17 cellular contexts compared by ENCODE assay signal in genomic region chr22:45999379-45999971, GRCh38. TPM values are rescaled to one million over a fixed set of nuclear protein-coding genes. Genes with fewer than 3 reads are reported as not detected.
DNase-seq lines count a peak whose midpoint lies in the region; ATAC-seq, FAIRE-seq and TF ChIP-seq lines count a peak whose summit lies in the region.
"Had no signal": no experiment of that assay in that cellular context is flagged by ENCODE, and none has a peak within 500 bp of the region (broad histone marks: within the 10 kb centered on the region; RNA-seq: fewer than 3 reads in every experiment).

No MANE protein-coding gene starts in this region.

- H3K4me1 Mint-ChIP-seq in activated CD4-positive, alpha-beta T cell treated with anti-CD3 and anti-CD28 coated beads, Interleukin-2, amount 10 ng/mL, durations not matched to agents 24 days and 14 days = peaks cover 1% of the 10 kb centered on the region

- no peak overlapping the region for H3K14ac ChIP-seq in H1 (ENCODE audit: insufficient read length)

- no peak overlapping the region for H3K9ac ChIP-seq in H1 (replicated peaks in 1 of 4; ENCODE audit: extremely low read depth in 1 of 4, low read depth in 3 of 4, low read length in 3 of 4)

- no peak overlapping the region for H3K18ac ChIP-seq in H1 (ENCODE audit: extremely low read depth, low read length)

- H3K36me3 Mint-ChIP-seq in activated CD4-positive, alpha-beta T cell treated with anti-CD3 and anti-CD28 coated beads, Interleukin-2, amount 10 ng/mL, durations not matched to agents 24 days and 14 days (ENCODE audit: low read depth) = no peaks in the 10 kb centered on the region

- no peak overlapping the region for H2BK120ac ChIP-seq in H1 (replicated peaks; ENCODE audit: low read depth, low read length)

- H3K4me1 ChIP-seq in H1 (replicated peaks in 1 of 4; ENCODE audit: control insufficient read depth in 3 of 4, insufficient read depth in 4 of 4, low read length in 3 of 4) (peaks cover 0 to 3% (median 0%) of the 10 kb centered on the region in 4 experiments; a peak in 3 of 7 replicates), gastrocnemius medialis (peaks cover 49 to 65% of the 10 kb centered on the region in 2 donors), prostate gland (replicated peaks) (peaks cover 8% of the 10 kb centered on the region)

- intact Hi-C loops in gastrocnemius medialis (cut with DNase I; ENCODE audit: low total_unique reads) = no loop called here
- intact Hi-C loops in activated CD4-positive, alpha-beta T cell treated with anti-CD3 and anti-CD28 coated beads, Interleukin-2, amount 10 ng/mL, durations not matched to agents 24 days and 14 days (cut with micrococcal nuclease) = no loop called here
- intact Hi-C loops in prostate gland (cut with DNase I) = loop anchor here (5.0 to 10.0 kb wide), 2 partner anchors 313 to 545 kb away; no protein-coding TSS in a partner anchor

- no peaks in the 10 kb centered on the region for H3K79me2 ChIP-seq in H1 (ENCODE audit: control insufficient read depth in 1 of 2, insufficient read depth in 2 of 2, low read length in 2 of 2)

- POLR2A ChIA-PET in H1 (lab: Charles Lee; ENCODE audit: partially characterized antibody) = interaction anchor here (0.8 to 1.2 kb wide), 2 partner anchors 12 to 14 kb away, joined by 3 read pairs; no protein-coding TSS in a partner anchor

- H3K27me3 ChIP-seq in H1 (replicated peaks in 1 of 4; ENCODE audit: control insufficient read depth in 3 of 4, extremely low read depth in 1 of 4, insufficient read depth in 3 of 4, low read length in 3 of 4) (no peaks in the 10 kb centered on the region; a peak in 1 of 7 replicates), gastrocnemius medialis (no peaks in the 10 kb centered on the region), prostate gland (replicated peaks; ENCODE audit: insufficient read depth) (no peaks in the 10 kb centered on the region)
- H3K27me3 ChIP-seq: stomach had no signal

- H3K9me3 Mint-ChIP-seq in activated CD4-positive, alpha-beta T cell treated with anti-CD3 and anti-CD28 coated beads, Interleukin-2, amount 10 ng/mL, durations not matched to agents 24 days and 14 days = no peaks in the 10 kb centered on the region
- H3K9me3 Mint-ChIP-seq: activated B cell treated with CpG ODN at 0.5 μM for 24 hours had no signal

- ATAC-seq in gastrocnemius medialis = no peak
- no peak for ATAC-seq in stimulated activated naive CD8-positive, alpha-beta T cell treated with anti-CD3 and anti-CD28 coated beads, Interleukin-15, Interleukin-2, amounts not matched to agents 100 U/mL and 50 U/mL, for 24 hours
- ATAC-seq: T-helper 17 cell had no signal

- H3K79me1 ChIP-seq in H1 (ENCODE audit: low read depth, low read length) = no peaks in the 10 kb centered on the region

- WGBS in H1 (ENCODE audit: extremely low coverage in 1 of 2, insufficient coverage in 1 of 2, insufficient read length in 1 of 2, insufficient replicate concordance in 2 of 2, low coverage in 1 of 2, low lambda C conversion rate in 2 of 2, missing lambda C conversion rate in 1 of 2), 2 experiments = 85% methylated on average over 14 of the region's 14 CpGs; no CpG with 5 or more reads in 1 of the 2 experiments
- 92% methylated on average over 14 of the region's 14 CpGs for WGBS in prostate gland

- no peak overlapping the region for H3K56ac ChIP-seq in H1 (replicated peaks; ENCODE audit: insufficient read length, low read depth, low read length)

- no peak overlapping the region for H2BK15ac ChIP-seq in H1 (ENCODE audit: low read length)

- H3K27ac Mint-ChIP-seq in activated CD4-positive, alpha-beta T cell treated with anti-CD3 and anti-CD28 coated beads, Interleukin-2, amount 10 ng/mL, durations not matched to agents 24 days and 14 days = no peak overlapping the region
- H3K27ac Mint-ChIP-seq: activated B cell treated with CpG ODN at 0.5 μM for 24 hours, T-helper 17 cell had no signal

- H2BK5ac ChIP-seq in H1 (ENCODE audit: low read depth, low read length) = no peak overlapping the region

- no peak overlapping the region for H2AK5ac ChIP-seq in H1 (ENCODE audit: low read depth, low read length)

- no peak overlapping the region for H3K4ac ChIP-seq in H1 (replicated peaks; ENCODE audit: insufficient read length, low read depth, low read length)

- H3K4me2 ChIP-seq in H1 (ENCODE audit: insufficient read depth in 1 of 2, low read depth in 2 of 2, low read length in 2 of 2) = no peak overlapping the region

- TF ChIP-seq POLR2A in H1 (IDR thresholded peaks at IDR 0.05; ENCODE audit: control extremely low read depth in 1 of 2, low read depth in 2 of 2, low read length in 2 of 2) (no peak), gastrocnemius medialis (IDR thresholded peaks at IDR 0.05) (no peak), prostate gland (IDR thresholded peaks at IDR 0.05) (no peak)

- DNase-seq in NCI-H748 (lab: John Stamatoyannopoulos, UW; ENCODE audit: unreplicated experiment) = peak; percentile 58
- DNase-seq in NCI-H748 treated with DMSO at 0.1 percent for 48 hours (lab: John Stamatoyannopoulos, UW) = no peak
- peak; percentile 71 for DNase-seq in NCI-H345 (lab: John Stamatoyannopoulos, UW)
- no peak for DNase-seq in H1 (ENCODE audit: low read depth in 1 of 2, low spot score in 2 of 2)
- DNase-seq in gastrocnemius medialis = no peak
- no peak for DNase-seq in activated CD4-positive, alpha-beta T cell treated with anti-CD3 and anti-CD28 coated beads, Interleukin-2, amount 10 ng/mL, durations not matched to agents 24 days and 14 days
- no peak for DNase-seq in prostate gland (ENCODE audit: low spot score)
- DNase-seq in stimulated activated naive CD8-positive, alpha-beta T cell treated with anti-CD3 and anti-CD28 coated beads, Interleukin-15, Interleukin-2, amounts not matched to agents 100 U/mL and 50 U/mL, for 24 hours = no peak
- DNase-seq: activated B cell treated with CpG ODN at 0.5 μM for 24 hours; effector CD8-positive, alpha-beta T cell; GF-D8; hippocampal formation; kidney glomerular epithelial cell; NCI-H526; RPMI8226; stomach; T-helper 17 cell had no signal

- H3K36me3 ChIP-seq in H1 (ENCODE audit: control insufficient read depth in 2 of 4, insufficient read depth in 4 of 4, low read length in 3 of 4) (no peaks in the 10 kb centered on the region), gastrocnemius medialis (no peaks in the 10 kb centered on the region), prostate gland (no peaks in the 10 kb centered on the region)
- H3K36me3 ChIP-seq: stomach had no signal

- H3K27me3 Mint-ChIP-seq in activated CD4-positive, alpha-beta T cell treated with anti-CD3 and anti-CD28 coated beads, Interleukin-2, amount 10 ng/mL, durations not matched to agents 24 days and 14 days = peaks cover 3% of the 10 kb centered on the region
- H3K27me3 Mint-ChIP-seq: activated B cell treated with CpG ODN at 0.5 μM for 24 hours had no signal

- H3K9me3 ChIP-seq in H1 (ENCODE audit: insufficient read depth in 2 of 2, low read depth in 1 of 2, low read length in 1 of 2) (no peaks in the 10 kb centered on the region), gastrocnemius medialis (no peaks in the 10 kb centered on the region), prostate gland (no peaks in the 10 kb centered on the region)
- H3K9me3 ChIP-seq: stomach had no signal

- H4K8ac ChIP-seq in H1 (ENCODE audit: extremely low read depth, insufficient read depth, low read length) = no peak overlapping the region

- no peak overlapping the region for H2AFZ ChIP-seq in H1 (ENCODE audit: low read length)

- TF ChIP-seq CTCF in H1 (IDR thresholded peaks at IDR 0.05; ENCODE audit: control extremely low read depth in 1 of 3, insufficient read depth in 1 of 3, low read depth in 1 of 3, low read length in 3 of 3) (no peak), gastrocnemius medialis (IDR thresholded peaks at IDR 0.05 in 4 of 5, conservative IDR thresholded peaks at IDR 0.05 in 1 of 5) (no peak), prostate gland (IDR thresholded peaks at IDR 0.05) (no peak)

- in situ Hi-C loops in gastrocnemius medialis (cut with MboI; ENCODE audit: low sequenced_read_pairs in 4 of 4) = loop anchor here in 1 of 4 donors (10.0 kb wide), 1 partner anchor 315 kb away; no protein-coding TSS in a partner anchor

- no peaks in the 10 kb centered on the region for H4K20me1 ChIP-seq in H1 (replicated peaks in 1 of 2; ENCODE audit: control insufficient read depth in 1 of 2, insufficient read depth in 2 of 2, low read length in 2 of 2)

- TF ChIP-seq RAD21 in H1 (IDR thresholded peaks at IDR 0.05 in 1 of 2, conservative IDR thresholded peaks at IDR 0.05 in 1 of 2; ENCODE audit: low read depth in 2 of 2, low read length in 2 of 2) = no peak

- no peak overlapping the region for H3K27ac ChIP-seq in H1 (ENCODE audit: low read depth, low read length)
- peak overlapping the region in 3 of 4 donors; percentile 75 to 83 (median 83) for H3K27ac ChIP-seq in gastrocnemius medialis
- no peak overlapping the region for H3K27ac ChIP-seq in prostate gland

- no peak overlapping the region for H4K5ac ChIP-seq in H1 (ENCODE audit: insufficient read length, low read depth, low read length)

- no peak overlapping the region for H3K4me3 Mint-ChIP-seq in activated CD4-positive, alpha-beta T cell treated with anti-CD3 and anti-CD28 coated beads, Interleukin-2, amount 10 ng/mL, durations not matched to agents 24 days and 14 days
- H3K4me3 Mint-ChIP-seq: activated B cell treated with CpG ODN at 0.5 μM for 24 hours, T-helper 17 cell had no signal

- no peak for TF ChIP-seq EP300 in H1 (IDR thresholded peaks at IDR 0.05; ENCODE audit: borderline replicate concordance in 1 of 2, low read depth in 2 of 2, low read length in 2 of 2)

- no peak overlapping the region for H3K23ac ChIP-seq in H1 (ENCODE audit: insufficient read length)

- H2BK20ac ChIP-seq in H1 (ENCODE audit: low read length) = no peak overlapping the region

- H3K4me3 ChIP-seq in H1 (ENCODE audit: extremely low read depth in 1 of 4, insufficient read depth in 2 of 4, low read depth in 3 of 4, low read length in 4 of 4) = no peak overlapping the region
- no peak overlapping the region for H3K4me3 ChIP-seq in gastrocnemius medialis
- no peak overlapping the region for H3K4me3 ChIP-seq in prostate gland
- H3K4me3 ChIP-seq: stomach had no signal

- no peaks in the 10 kb centered on the region for H3K23me2 ChIP-seq in H1 (ENCODE audit: low read depth, low read length)

- no peak overlapping the region for H4K91ac ChIP-seq in H1 (replicated peaks; ENCODE audit: insufficient read length, low read length)

- H2BK12ac ChIP-seq in H1 (ENCODE audit: low read depth, low read length) = 0 out of 2 replicates have a peak overlapping the region, but pooled peaks have one; percentile 27

- CTCF ChIA-PET in H1 (lab: Charles Lee; ENCODE audit: partially characterized antibody) = interaction anchor here (0.6 to 6.7 kb wide), 9 partner anchors 13 to 305 kb away, joined by 3 to 111 read pairs (median 3); no protein-coding TSS in a partner anchor

- FAIRE-seq in H1 (lab: Jason Lieb, UNC) = no peak

RNA-seq across cellular contexts. Expression of gene WNT7B, which starts 22.5 kb away (rescaled TPM):
- 0.13 and 0.24 TPM in 2 replicates for total RNA-seq in H1 (2021; fragmentation: NEBNext Ultra II Directional; extraction: Animal tissue kit (Norgen Biotek cat#: 25700))
- polyA plus RNA-seq in H1 (2011; rRNA removed) = 0.14 and 0.24 TPM in 2 replicates
- polyA plus RNA-seq in H1 (2011; cell fraction: cytosol; rRNA removed) = 0.12 TPM
- polyA plus RNA-seq in H1 (2011; cell fraction: nucleus; rRNA removed) = 0.27 TPM
- polyA plus RNA-seq in H1 (2012, experiment 1 of 2) = 0.14 to 0.46 TPM (median 0.23 TPM) in 4 replicates
- polyA plus RNA-seq in H1 (2012, experiment 2 of 2) = 0.29 TPM
- polyA plus RNA-seq in H1 (2013, experiment 1 of 2) = 0.08 TPM
- 0.13 TPM for polyA plus RNA-seq in H1 (2013, experiment 2 of 2)
- polyA minus RNA-seq in H1 (2011; rRNA and poly(A)+ RNA removed) = 0.16 and 0.17 TPM in 2 replicates
- polyA minus RNA-seq in H1 (2011; cell fraction: cytosol; rRNA and poly(A)+ RNA removed) = not detected
- 0.30 TPM for polyA minus RNA-seq in H1 (2011; cell fraction: nucleus; rRNA and poly(A)+ RNA removed)
- total RNA-seq in gastrocnemius medialis (not detected), prostate gland (1 to 10 TPM; 7.5 to 7.7 TPM)
- not detected in 2 replicates for total RNA-seq in activated CD4-positive, alpha-beta T cell treated with anti-CD3 and anti-CD28 coated beads, Interleukin-2, amount 10 ng/mL, durations not matched to agents 24 days and 14 days
- total RNA-seq: activated B cell treated with CpG ODN at 0.5 μM for 24 hours, stomach, T-helper 17 cell had no signal

Comparison
In these comparisons a context has a peak if more than half of its experiments do, and no peak if none do; other contexts are left out.
1. DNase-seq: peak in NCI-H748 (single experiment) and NCI-H345 (single experiment); none in NCI-H748 treated with DMSO at 0.1 percent for 48 hours (single experiment), H1 (0 of 2), gastrocnemius medialis (0 of 2), activated CD4-positive, alpha-beta T cell treated with anti-CD3 and anti-CD28 coated beads, Interleukin-2, amount 10 ng/mL, durations not matched to agents 24 days and 14 days (single experiment), prostate gland (single experiment) and stimulated activated naive CD8-positive, alpha-beta T cell treated with anti-CD3 and anti-CD28 coated beads, Interleukin-15, Interleukin-2, amounts not matched to agents 100 U/mL and 50 U/mL, for 24 hours (single experiment).
2. H3K27ac ChIP-seq: peak in gastrocnemius medialis (3 of 4); none in H1 (single experiment) and prostate gland (0 of 2).